11 cellular contexts compared by ENCODE assay signal in genomic region chr4:188781655-188782054, GRCh38.
DNase-seq lines count a peak whose midpoint lies in the region; ATAC-seq, FAIRE-seq and TF ChIP-seq lines count a peak whose summit lies in the region.
"Had no signal": no experiment of that assay in that cellular context is flagged by ENCODE, and none has a peak within 500 bp of the region (broad histone marks: within the 10 kb centered on the region; RNA-seq: fewer than 3 reads in every experiment).

No MANE protein-coding gene starts in this region.

- no peaks in the 10 kb centered on the region for H3K27me3 ChIP-seq in BJ (ENCODE audit: control insufficient read depth, insufficient read depth, low read length)
- H3K27me3 ChIP-seq in lung (ENCODE audit: control insufficient read depth, insufficient read depth) = no peaks in the 10 kb centered on the region

- H3K27ac Mint-ChIP-seq in brain = no peak overlapping the region

- POLR2A ChIA-PET in BJ (lab: Charles Lee) = no interaction called here

- no peaks in the 10 kb centered on the region for H3K36me3 ChIP-seq in BJ (ENCODE audit: control insufficient read depth, insufficient read depth, low read length)
- no peaks in the 10 kb centered on the region for H3K36me3 ChIP-seq in lung (ENCODE audit: control insufficient read depth in 2 of 2, insufficient read depth in 2 of 2, low read length in 2 of 2)

- DNase-seq in BJ (ENCODE audit: low read depth) (no peak), LHCN-M2 (ENCODE audit: low read depth) (peak; percentile 37), lung (ENCODE audit: low spot score) (no peak), H54 (ENCODE audit: insufficient read length, low spot score) (no peak), NCI-H1105 (lab: John Stamatoyannopoulos, UW) (no peak), NCI-H2227 (lab: John Stamatoyannopoulos, UW; ENCODE audit: unreplicated experiment) (no peak)
- DNase-seq: GDM1; NCI-H2081 treated with DMSO at 0.1 percent for 48 hours; stimulated activated naive CD8-positive, alpha-beta T cell treated with anti-CD3 and anti-CD28 coated beads, Interleukin-15, Interleukin-2, amounts not matched to agents 100 U/mL and 50 U/mL, for 24 hours had no signal

- TF ChIP-seq POLR2A in H54 (IDR thresholded peaks at IDR 0.05; ENCODE audit: low read depth, low read length) = no peak

- H3K4me1 ChIP-seq in lung (ENCODE audit: control insufficient read depth in 2 of 2, insufficient read depth in 2 of 2, low read length in 2 of 2) = no peaks in the 10 kb centered on the region

- H3K4me1 Mint-ChIP-seq in brain = peaks cover 22% of the 10 kb centered on the region

- 22 to 24% methylated on average over 3 of the region's 3 CpGs for WGBS in lung, 2 donors

- no peaks in the 10 kb centered on the region for H3K27me3 Mint-ChIP-seq in brain

- CTCF ChIA-PET in BJ (lab: Yijun Ruan, JAX) = interaction anchor here (0.9 kb wide), 1 partner anchor 343 kb away, joined by 3 read pairs; no protein-coding TSS in a partner anchor

- H3K4me3 Mint-ChIP-seq in brain = no peak overlapping the region

- H3K9me3 ChIP-seq in lung (ENCODE audit: control insufficient read depth in 2 of 2, insufficient read depth in 1 of 2, low read length in 1 of 2) = no peaks in the 10 kb centered on the region

- H3K4me3 ChIP-seq in BJ (ENCODE audit: low read depth, low read length) (no peak overlapping the region), lung (no peak overlapping the region)

- H3K36me3 Mint-ChIP-seq in brain = no peaks in the 10 kb centered on the region

- FAIRE-seq in H54 (lab: Jason Lieb, UNC) = no peak

- ATAC-seq in lung (ENCODE audit: insufficient read depth, low FRiP score) (no peak), HG03469 (IDR thresholded peaks at IDR 0.05; ENCODE audit: unreplicated experiment) (no peak)
- ATAC-seq: stimulated activated naive CD8-positive, alpha-beta T cell treated with anti-CD3 and anti-CD28 coated beads, Interleukin-15, Interleukin-2, amounts not matched to agents 100 U/mL and 50 U/mL, for 24 hours had no signal

- peak; percentile 32 for TF ChIP-seq CTCF in BJ (IDR thresholded peaks at IDR 0.05; ENCODE audit: insufficient read depth, low read depth, low read length)
- peak; percentile 20 to 44 for TF ChIP-seq CTCF in brain (conservative IDR thresholded peaks at IDR 0.05)
- TF ChIP-seq CTCF in lung (IDR thresholded peaks at IDR 0.05; ENCODE audit: control extremely low read depth, extremely low read depth) = peak; percentile 9

- no peaks in the 10 kb centered on the region for H3K9me3 Mint-ChIP-seq in brain

- no peak overlapping the region for H3K27ac ChIP-seq in lung (ENCODE audit: low read depth in 1 of 2, low read length in 1 of 2)
